ENCODE assay signal across 22 cellular contexts in the genomic region with DNA sequence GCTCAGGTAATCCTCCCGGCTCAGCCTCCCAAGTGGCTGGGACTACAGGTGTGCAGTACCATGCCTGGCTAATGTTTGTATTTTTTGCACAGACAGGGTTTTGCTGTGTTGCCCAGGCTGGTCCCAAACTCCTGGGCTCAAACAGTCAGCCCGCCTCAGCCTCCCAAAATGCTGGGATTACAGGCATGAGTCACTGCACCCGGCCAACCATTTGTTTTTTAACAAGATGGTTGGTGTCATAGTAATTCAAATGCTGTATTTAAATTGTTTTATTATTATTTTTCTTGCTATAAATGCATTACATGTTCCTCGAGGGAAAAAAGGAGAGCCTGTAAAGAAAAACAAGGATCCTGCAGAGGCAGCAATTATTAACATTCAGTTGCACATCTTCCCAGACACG.
DNase-seq lines count a peak whose midpoint lies in the region; ATAC-seq and TF ChIP-seq lines count a peak whose summit lies in the region.
"Had no signal": no experiment of that assay in that cellular context is flagged by ENCODE, and none has a peak within 500 bp of the region (broad histone marks: within the 10 kb centered on the region; RNA-seq: fewer than 3 reads in every experiment).

No MANE protein-coding gene starts in this region.

- H3K27me3 ChIP-seq in adipocyte (replicated peaks; ENCODE audit: control insufficient read depth, insufficient read depth, low read length) (no peaks in the 10 kb centered on the region), heart left ventricle (no peaks in the 10 kb centered on the region)
- H3K27me3 ChIP-seq: BE2C; BLaER1 treated with 17β-estradiol and CSF1 and Interleukin-3, amounts not matched to agents 10 nM and 100 nM had no signal

- H3K36me3 Mint-ChIP-seq in nephron progenitor cell (ENCODE audit: low read depth), result peaks cover 87% of the 10 kb centered on the region

- no peak overlapping the region for H3K9ac ChIP-seq in adipocyte (ENCODE audit: low read length)
- H3K9ac ChIP-seq: BLaER1 treated with 17β-estradiol and CSF1 and Interleukin-3, amounts not matched to agents 10 nM and 100 nM had no signal

- H3K4me3 ChIP-seq in HEK293 (ENCODE audit: low read depth, low read length) (no peak overlapping the region), adipocyte (ENCODE audit: low read length) (no peak overlapping the region), heart left ventricle (no peak overlapping the region)
- H3K4me3 ChIP-seq: A549; BLaER1 treated with 17β-estradiol and CSF1 and Interleukin-3, amounts not matched to agents 10 nM and 100 nM; GM23338 had no signal

- 93 to 96% (median 95%) methylated on average over 5 of the region's 5 CpGs for WGBS in heart left ventricle, 4 donors

- H3K27ac ChIP-seq in HEK293 (ENCODE audit: extremely low read depth, low read depth, low read length), result no peak overlapping the region
- H3K27ac ChIP-seq in heart left ventricle, result no peak overlapping the region
- H3K27ac ChIP-seq: A549; BLaER1 treated with 17β-estradiol and CSF1 and Interleukin-3, amounts not matched to agents 10 nM and 100 nM had no signal

- no peak for TF ChIP-seq POLR2A in heart left ventricle (IDR thresholded peaks at IDR 0.05)

- TF ChIP-seq CTCF in HEK293 (tag by site-specific recombination; IDR thresholded peaks at IDR 0.05) (no peak), nephron progenitor cell (IDR thresholded peaks at IDR 0.05) (no peak), heart left ventricle (IDR thresholded peaks at IDR 0.05) (no peak)

- H3K27ac Mint-ChIP-seq in nephron progenitor cell, result peak overlapping the region; percentile 51
- H3K27ac Mint-ChIP-seq: CD4-positive, alpha-beta T cell; GM23338; H9 had no signal

- H3K9me3 ChIP-seq in HEK293 (ENCODE audit: control insufficient read depth, insufficient read depth, low read depth, low read length) (no peaks in the 10 kb centered on the region), adipocyte (ENCODE audit: control insufficient read depth, low read length) (no peaks in the 10 kb centered on the region), heart left ventricle (no peaks in the 10 kb centered on the region)
- H3K9me3 ChIP-seq: A549; BE2C; BLaER1 treated with 17β-estradiol and CSF1 and Interleukin-3, amounts not matched to agents 10 nM and 100 nM had no signal

- ATAC-seq in heart left ventricle (no peak), HG03097 (IDR thresholded peaks at IDR 0.05; ENCODE audit: low FRiP score, unreplicated experiment) (no peak)
- ATAC-seq: A549, GM23338, HCT116 had no signal

- intact Hi-C loops in heart left ventricle (cut with DNase I), result no loop called here

- no peaks in the 10 kb centered on the region for H3K9me3 Mint-ChIP-seq in nephron progenitor cell
- H3K9me3 Mint-ChIP-seq: CD4-positive, alpha-beta T cell; CD8-positive, alpha-beta memory T cell; GM23338; H9; HFFc6 had no signal

- H3K4me1 ChIP-seq in HEK293 (ENCODE audit: control insufficient read depth, insufficient read depth, low read length), result no peaks in the 10 kb centered on the region
- no peaks in the 10 kb centered on the region for H3K4me1 ChIP-seq in adipocyte (ENCODE audit: control insufficient read depth, insufficient read depth, low read length)
- H3K4me1 ChIP-seq in heart left ventricle, result peaks cover 0 to 19% (median 0%) of the 10 kb centered on the region in 12 donors
- H3K4me1 ChIP-seq: BE2C; BLaER1 treated with 17β-estradiol and CSF1 and Interleukin-3, amounts not matched to agents 10 nM and 100 nM had no signal

- DNase-seq in adipocyte (ENCODE audit: low read depth), result peak; percentile 18
- DNase-seq in nephron progenitor cell, result no peak
- no peak for DNase-seq in heart left ventricle
- DNase-seq in SHP77 treated with DMSO at 0.1 percent for 48 hours (lab: John Stamatoyannopoulos, UW), result no peak
- DNase-seq: 8988T; ACHN; AML-193; BE2C; CD4-positive, alpha-beta T cell; CD8-positive, alpha-beta memory T cell; DMS 273 treated with DMSO at 0.1 percent for 48 hours; DMS79; GF-D8; H9; HFFc6 had no signal

- H3K36me3 ChIP-seq in HEK293 (ENCODE audit: control insufficient read depth in 2 of 2, insufficient read depth in 1 of 2, low read length in 2 of 2) (peaks cover 22 to 96% of the 10 kb centered on the region in 2 experiments), adipocyte (ENCODE audit: control insufficient read depth, insufficient read depth, low read length, severe bottlenecking) (peaks cover 95% of the 10 kb centered on the region), heart left ventricle (peaks cover 0 to 99% (median 92%) of the 10 kb centered on the region in 9 donors)

- no peak overlapping the region for H3K4me3 Mint-ChIP-seq in nephron progenitor cell
- H3K4me3 Mint-ChIP-seq: CD14-positive monocyte; CD4-positive, alpha-beta T cell; CD8-positive, alpha-beta memory T cell; GM23338; H9; HFFc6 had no signal

- peaks cover 6% of the 10 kb centered on the region for H3K27me3 Mint-ChIP-seq in nephron progenitor cell (ENCODE audit: low read depth, poor library complexity)
- H3K27me3 Mint-ChIP-seq: CD4-positive, alpha-beta T cell had no signal

- H3K4me1 Mint-ChIP-seq in nephron progenitor cell, result no peaks in the 10 kb centered on the region
- H3K4me1 Mint-ChIP-seq: CD14-positive monocyte, H9 had no signal

- CTCF ChIA-PET in HEK293 (lab: Yijun Ruan, JAX), result interaction anchor here (0.7 kb wide), 1 partner anchor 11 kb away, joined by 3 read pairs; no protein-coding TSS in a partner anchor

- POLR2A ChIA-PET in HEK293 (lab: Yijun Ruan, JAX), result no interaction called here

TF ChIP-seq in HEK293, 187 proteins besides CTCF, POLR2A, EP300 and RAD21:
- TF ChIP-seq, protein P1, sequence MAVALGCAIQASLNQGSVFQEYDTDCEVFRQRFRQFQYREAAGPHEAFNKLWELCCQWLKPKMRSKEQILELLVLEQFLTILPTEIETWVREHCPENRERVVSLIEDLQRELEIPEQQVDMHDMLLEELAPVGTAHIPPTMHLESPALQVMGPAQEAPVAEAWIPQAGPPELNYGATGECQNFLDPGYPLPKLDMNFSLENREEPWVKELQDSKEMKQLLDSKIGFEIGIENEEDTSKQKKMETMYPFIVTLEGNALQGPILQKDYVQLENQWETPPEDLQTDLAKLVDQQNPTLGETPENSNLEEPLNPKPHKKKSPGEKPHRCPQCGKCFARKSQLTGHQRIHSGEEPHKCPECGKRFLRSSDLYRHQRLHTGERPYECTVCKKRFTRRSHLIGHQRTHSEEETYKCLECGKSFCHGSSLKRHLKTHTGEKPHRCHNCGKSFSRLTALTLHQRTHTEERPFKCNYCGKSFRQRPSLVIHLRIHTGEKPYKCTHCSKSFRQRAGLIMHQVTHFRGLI (tag by site-specific recombination; IDR thresholded peaks at IDR 0.05), result peak; percentile 87
- TF ChIP-seq BCL11B (tag by site-specific recombination; IDR thresholded peaks at IDR 0.05; ENCODE audit: low read depth), result no peak
